Comparison of ENCODE assay signal across 20 cellular contexts in genomic region chr1:40072142-40072541, GRCh38. TPM values are rescaled to one million over a fixed set of nuclear protein-coding genes. Genes with fewer than 3 reads are reported as not detected.
A peak's percentile ranks its signal among the peaks of the same experiment; 100 is the strongest.
DNase-seq lines count a peak whose midpoint lies in the region; ATAC-seq and TF ChIP-seq lines count a peak whose summit lies in the region.
"Had no signal": no experiment of that assay in that cellular context is flagged by ENCODE, and none has a peak within 500 bp of the region (broad histone marks: within the 10 kb centered on the region; RNA-seq: fewer than 3 reads in every experiment).

No MANE protein-coding gene starts in this region.

- peaks cover 76% of the 10 kb centered on the region for H3K36me3 ChIP-seq in A673 (ENCODE audit: insufficient read depth, low read length, poor library complexity, severe bottlenecking)
- peaks cover 86% of the 10 kb centered on the region for H3K36me3 ChIP-seq in CD4-positive, CD25-positive, alpha-beta regulatory T cell (ENCODE audit: control insufficient read depth, insufficient read depth, low read length)

- ATAC-seq in CD4-positive, CD25-positive, alpha-beta regulatory T cell (ENCODE audit: low read depth in 2 of 2), result no peak
- ATAC-seq in T-cell (replicated peaks in 1 of 4), result no peak
- no peak for ATAC-seq in central memory CD8-positive, alpha-beta T cell (replicated peaks; ENCODE audit: extremely low read depth, poor library complexity, severe bottlenecking)
- ATAC-seq: esophagus mucosa, gastrocnemius medialis, lower lobe of right lung, Right ventricle myocardium inferior had no signal

- DNase-seq in A673 (ENCODE audit: low spot score) (no peak), T-cell (no peak), dermis blood vessel endothelial cell (no peak), G401 (ENCODE audit: low spot score) (no peak), NCI-H1436 treated with DMSO at 0.1 percent for 48 hours (lab: John Stamatoyannopoulos, UW) (no peak), AG20443 (ENCODE audit: low spot score) (no peak)
- no peak for DNase-seq in CD4-positive, CD25-positive, alpha-beta regulatory T cell
- no peak for DNase-seq in central memory CD8-positive, alpha-beta T cell (ENCODE audit: low spot score in 2 of 2)
- DNase-seq: activated T-cell treated with anti-CD3 and anti-CD28 coated beads, Interleukin-2, amount 50 U/mL, for 48 hours; gastrocnemius medialis; kidney; lower lobe of right lung; NCI-H1417 treated with DMSO at 0.1 percent for 48 hours; NCI-H2171 treated with DMSO at 0.1 percent for 48 hours; NCI-H69; retina; stimulated activated CD4-positive, alpha-beta T cell treated with anti-CD3 and anti-CD28 coated beads, Interleukin-12 subunit alpha, Interleukin-12 subunit beta, amount 100 ng/mL, for 4 hours had no signal

- BruUV-seq in A673 (replicated peaks; lab: Mats Ljungman, UMichigan), result TSS peak; percentile 88

- peaks cover 23% of the 10 kb centered on the region for H3K36me3 Mint-ChIP-seq in CD4-positive, CD25-positive, alpha-beta regulatory T cell
- H3K36me3 Mint-ChIP-seq in T-cell, result peaks cover 50% of the 10 kb centered on the region
- H3K36me3 Mint-ChIP-seq in central memory CD8-positive, alpha-beta T cell (ENCODE audit: insufficient read depth), result peaks cover 70% of the 10 kb centered on the region

- in situ Hi-C loops in G401 (cut with HindIII; ENCODE audit: low sequenced_read_pairs), result no loop called here

- H3K27ac Mint-ChIP-seq in CD4-positive, CD25-positive, alpha-beta regulatory T cell, result peak overlapping the region in 2 of 3 donors; percentile 43 to 72
- peak overlapping the region; percentile 52 to 59 for H3K27ac Mint-ChIP-seq in T-cell
- peak overlapping the region; percentile 70 for H3K27ac Mint-ChIP-seq in central memory CD8-positive, alpha-beta T cell (ENCODE audit: low read depth)

- CTCF ChIA-PET in A673 (lab: Charles Lee), result no interaction called here
- CTCF ChIA-PET in T-cell (lab: Charles Lee), result no interaction called here

- H3K4me1 Mint-ChIP-seq in CD4-positive, CD25-positive, alpha-beta regulatory T cell, result peaks cover 0 to 10% (median 8%) of the 10 kb centered on the region in 4 donors
- H3K4me1 Mint-ChIP-seq in T-cell, result peaks cover 10 to 22% (median 18%) of the 10 kb centered on the region in 3 donors
- peaks cover 7% of the 10 kb centered on the region for H3K4me1 Mint-ChIP-seq in central memory CD8-positive, alpha-beta T cell

- no peaks in the 10 kb centered on the region for H3K27me3 Mint-ChIP-seq in CD4-positive, CD25-positive, alpha-beta regulatory T cell
- H3K27me3 Mint-ChIP-seq in T-cell, result no peaks in the 10 kb centered on the region
- no peaks in the 10 kb centered on the region for H3K27me3 Mint-ChIP-seq in central memory CD8-positive, alpha-beta T cell

- no peak overlapping the region for H3K4me3 ChIP-seq in A673 (ENCODE audit: low read depth, low read length, poor library complexity, severe bottlenecking)
- no peak overlapping the region for H3K4me3 ChIP-seq in CD4-positive, CD25-positive, alpha-beta regulatory T cell (ENCODE audit: low read depth, low read length)
- H3K4me3 ChIP-seq: cardiac muscle cell, gastrocnemius medialis, lower lobe of right lung had no signal

- no peak for TF ChIP-seq CTCF in A673 (conservative IDR thresholded peaks at IDR 0.05; ENCODE audit: low read depth, low read length)

- no peaks in the 10 kb centered on the region for H3K4me1 ChIP-seq in A673 (ENCODE audit: insufficient read depth, low read length, poor library complexity, severe bottlenecking)
- no peaks in the 10 kb centered on the region for H3K4me1 ChIP-seq in CD4-positive, CD25-positive, alpha-beta regulatory T cell (ENCODE audit: control insufficient read depth, insufficient read depth, low read length, poor library complexity, severe bottlenecking)
- H3K4me1 ChIP-seq: gastrocnemius medialis had no signal

- POLR2A ChIA-PET in A673 (lab: Charles Lee; ENCODE audit: low non-redundant PET) (no interaction called here), T-cell (lab: Charles Lee) (no interaction called here)

- intact Hi-C loops in A673 (cut with micrococcal nuclease; ENCODE audit: unreplicated experiment), result no loop called here

- H3K9me3 ChIP-seq in A673 (ENCODE audit: low read depth, low read length, poor library complexity, severe bottlenecking), result no peaks in the 10 kb centered on the region
- H3K9me3 ChIP-seq in CD4-positive, CD25-positive, alpha-beta regulatory T cell (ENCODE audit: control insufficient read depth in 2 of 2, low read length in 2 of 2), result no peaks in the 10 kb centered on the region
- H3K9me3 ChIP-seq: gastrocnemius medialis, lower lobe of right lung had no signal

- H3K27ac ChIP-seq in A673 (ENCODE audit: low read depth, low read length, poor library complexity, severe bottlenecking), result no peak overlapping the region
- no peak overlapping the region for H3K27ac ChIP-seq in CD4-positive, CD25-positive, alpha-beta regulatory T cell (ENCODE audit: insufficient read depth, low read length, poor library complexity, severe bottlenecking)
- H3K27ac ChIP-seq: cardiac muscle cell, gastrocnemius medialis, lower lobe of right lung had no signal

- no peaks in the 10 kb centered on the region for H3K27me3 ChIP-seq in A673 (replicated peaks; ENCODE audit: insufficient read depth, low read depth, low read length, poor library complexity)
- H3K27me3 ChIP-seq in CD4-positive, CD25-positive, alpha-beta regulatory T cell (ENCODE audit: control insufficient read depth, insufficient read depth, low read length), result no peaks in the 10 kb centered on the region
- H3K27me3 ChIP-seq: cardiac muscle cell, gastrocnemius medialis had no signal

- no peak overlapping the region for H3K4me3 Mint-ChIP-seq in CD4-positive, CD25-positive, alpha-beta regulatory T cell
- no peak overlapping the region for H3K4me3 Mint-ChIP-seq in T-cell
- no peak overlapping the region for H3K4me3 Mint-ChIP-seq in central memory CD8-positive, alpha-beta T cell

- H3K9me3 Mint-ChIP-seq in CD4-positive, CD25-positive, alpha-beta regulatory T cell, result no peaks in the 10 kb centered on the region
- no peaks in the 10 kb centered on the region for H3K9me3 Mint-ChIP-seq in T-cell
- no peaks in the 10 kb centered on the region for H3K9me3 Mint-ChIP-seq in central memory CD8-positive, alpha-beta T cell

RNA-seq across cellular contexts. Expression of gene PPT1, which starts 24.9 kb away (rescaled TPM):
- total RNA-seq in A673 (2021) (65.7 and 76.3 TPM in 2 replicates), T-cell (10 to 100 TPM; 44.4 to 72.6 (median 53.1) TPM), dermis blood vessel endothelial cell (53.3 and 101 TPM in 2 replicates)
- total RNA-seq in CD4-positive, CD25-positive, alpha-beta regulatory T cell, result 44.2 TPM
- 100 to 1,000 TPM; 173 to 219 (median 201) TPM for polyA plus RNA-seq in CD4-positive, CD25-positive, alpha-beta regulatory T cell
- total RNA-seq in G401 (2014; rRNA removed; shearing (Covaris generic)), result 181 and 227 TPM in 2 replicates

RNA-seq across cellular contexts. Expression of gene CAP1, which starts 31.6 kb away (rescaled TPM):
- total RNA-seq in A673 (2021) (266 and 285 TPM in 2 replicates), T-cell (100 to 1,000 TPM; 293 to 345 (median 298) TPM), dermis blood vessel endothelial cell (430 and 574 TPM in 2 replicates)
- 322 TPM for total RNA-seq in CD4-positive, CD25-positive, alpha-beta regulatory T cell
- polyA plus RNA-seq in CD4-positive, CD25-positive, alpha-beta regulatory T cell, result 100 to 1,000 TPM; 608 to 806 (median 709) TPM
- 135 and 183 TPM in 2 replicates for total RNA-seq in G401 (2014; rRNA removed; shearing (Covaris generic))
